ENCODE assay signal across 7 cellular contexts in genomic region chr5:100479079-100479688, GRCh38. TPM values are rescaled to one million over a fixed set of nuclear protein-coding genes. Genes with fewer than 3 reads are reported as not detected.
A peak's percentile ranks its signal among the peaks of the same experiment; 100 is the strongest.
DNase-seq lines count a peak whose midpoint lies in the region; ATAC-seq and TF ChIP-seq lines count a peak whose summit lies in the region.

No MANE protein-coding gene starts in this region.

- no peaks in the 10 kb centered on the region for H3K27me3 Mint-ChIP-seq in type B pancreatic cell

- no peak overlapping the region for H3K27ac Mint-ChIP-seq in type B pancreatic cell

- H3K36me3 Mint-ChIP-seq in type B pancreatic cell: no peaks in the 10 kb centered on the region

- DNase-seq in NCI-H774 (lab: John Stamatoyannopoulos, UW) (peak; percentile 8), fibroblast of mammary gland (ENCODE audit: low read depth) (peak; percentile 19), type B pancreatic cell (ENCODE audit: extremely low spot score, unreplicated experiment) (no peak), posterior cingulate gyrus (no peak)

- no peak overlapping the region for H3K4me3 Mint-ChIP-seq in type B pancreatic cell

- peak; percentile 71 for ATAC-seq in GM18511 (IDR thresholded peaks at IDR 0.05; ENCODE audit: unreplicated experiment)
- peak; percentile 68 for ATAC-seq in HG02943 (IDR thresholded peaks at IDR 0.05; ENCODE audit: low read depth, unreplicated experiment)
- ATAC-seq in GM21723 (IDR thresholded peaks at IDR 0.05; ENCODE audit: unreplicated experiment): no peak

- H3K9me3 Mint-ChIP-seq in type B pancreatic cell: no peaks in the 10 kb centered on the region

- TF ChIP-seq CTCF in fibroblast of mammary gland (conservative IDR thresholded peaks at IDR 0.05; ENCODE audit: control insufficient read depth, insufficient read depth, low read depth, low read length) (peak; percentile 46), type B pancreatic cell (conservative IDR thresholded peaks at IDR 0.05) (peak; percentile 59)

- H3K4me1 Mint-ChIP-seq in type B pancreatic cell (ENCODE audit: unreplicated experiment): no peaks in the 10 kb centered on the region

- H3K4me3 ChIP-seq in fibroblast of mammary gland (ENCODE audit: control insufficient read depth, low read depth, low read length): no peak overlapping the region

- intact Hi-C loops in posterior cingulate gyrus (cut with DNase I): no loop called here

RNA-seq across cellular contexts. Expression of gene FAM174A, which starts 56.0 kb away (rescaled TPM):
- total RNA-seq in type B pancreatic cell (ENCODE audit: low replicate concordance): 14.2 and 17.8 TPM in 2 replicates

Comparison
In these comparisons a context has a peak if more than half of its experiments do, and no peak if none do; other contexts are left out.
1. DNase-seq: peak in NCI-H774 (single experiment) and fibroblast of mammary gland (single experiment); none in type B pancreatic cell (single experiment) and posterior cingulate gyrus (0 of 10).